ENCODE assay signal across 1 cellular context in genomic region chr5:179310439-179311090, GRCh38.
TF ChIP-seq lines count a peak whose summit lies in the region.

No MANE protein-coding gene starts in this region.

TF ChIP-seq in IMR-90, 13 proteins besides CTCF, POLR2A, EP300 and RAD21 (continued from another document):
- TF ChIP-seq USF2 (IDR thresholded peaks at IDR 0.05; ENCODE audit: low read depth, low read length) (no peak), RCOR1 (IDR thresholded peaks at IDR 0.05; ENCODE audit: insufficient replicate concordance, low read length) (no peak), CEBPB (IDR thresholded peaks at IDR 0.05; ENCODE audit: low read depth, low read length) (no peak)
